Comparison of ENCODE assay signal across 8 cellular contexts in genomic region chr14:45251912-45252311, GRCh38. TPM values are rescaled to one million over a fixed set of nuclear protein-coding genes. Genes with fewer than 3 reads are reported as not detected.
DNase-seq lines count a peak whose midpoint lies in the region; TF ChIP-seq lines count a peak whose summit lies in the region.

No MANE protein-coding gene starts in this region.

- H3K4me3 ChIP-seq in HAP-1 (peak overlapping the region; percentile 68), Loucy (ENCODE audit: low read length, poor library complexity, severe bottlenecking) (peak overlapping the region; percentile 82), iPS-11a (ENCODE audit: low read depth, low read length) (peak overlapping the region; percentile 98), stomach (peak overlapping the region; percentile 64 to 74 (median 70))

- H3K9me2 ChIP-seq in Loucy (replicated peaks; ENCODE audit: low read depth, low read length) = no peaks in the 10 kb centered on the region

- POLR2A ChIA-PET in activated CD4-positive, alpha-beta memory T cell treated with anti-CD3 and anti-CD28 coated beads for 36 hours (lab: Charles Lee) = interaction anchor here (1.5 to 2.3 kb wide), 2 partner anchors 116 to 290 kb away, joined by 8 to 12 read pairs; partner anchors contain the start of genes FANCM, KLHL28 and TOGARAM1

- peak overlapping the region in 4 of 5 donors; percentile 90 to 94 (median 92) for H3K27ac ChIP-seq in stomach

- no peak for TF ChIP-seq CTCF in Loucy (conservative IDR thresholded peaks at IDR 0.05; ENCODE audit: low read length)
- TF ChIP-seq CTCF in stomach (IDR thresholded peaks at IDR 0.05) = no peak

- CTCF ChIA-PET in activated naive CD4-positive, alpha-beta T cell treated with anti-CD3 and anti-CD28 coated beads, Interleukin-2, amount 10 ng/mL, durations not matched to agents 7 days and 5 days (lab: Charles Lee) = interaction anchor here (0.7 to 2.2 kb wide), 2 partner anchors 24 to 116 kb away, joined by 4 to 7 read pairs; partner anchors contain the start of gene FANCM
- CTCF ChIA-PET in activated CD4-positive, alpha-beta memory T cell treated with anti-CD3 and anti-CD28 coated beads for 36 hours (lab: Charles Lee) = interaction anchor here (0.6 to 1.1 kb wide), 2 partner anchors 116 to 308 kb away, joined by 3 to 4 read pairs; partner anchors contain the start of gene FANCM

- peaks cover 33% of the 10 kb centered on the region for H4K20me1 ChIP-seq in Loucy (ENCODE audit: insufficient read depth, low read length, poor library complexity, severe bottlenecking)

- intact Hi-C loops in activated CD4-positive, alpha-beta memory T cell treated with anti-CD3 and anti-CD28 coated beads for 36 hours (cut with micrococcal nuclease) = loop anchor here (5.0 kb wide), 2 partner anchors 50 to 340 kb away; no protein-coding TSS in a partner anchor
- intact Hi-C loops in stomach (cut with DNase I; ENCODE audit: low total_unique reads) = no loop called here

- H3K27ac Mint-ChIP-seq in activated naive CD4-positive, alpha-beta T cell treated with anti-CD3 and anti-CD28 coated beads, Interleukin-2, amount 10 ng/mL, durations not matched to agents 7 days and 5 days = peak overlapping the region; percentile 99
- peak overlapping the region; percentile 55 for H3K27ac Mint-ChIP-seq in activated CD4-positive, alpha-beta memory T cell treated with anti-CD3 and anti-CD28 coated beads for 36 hours

- in situ Hi-C loops in HAP-1 (cut with MboI; ENCODE audit: low sequenced_read_pairs) = no loop called here

- TF ChIP-seq POLR2A in stomach (IDR thresholded peaks at IDR 0.05) = no peak

- peaks cover 22% of the 10 kb centered on the region for H3K27me3 Mint-ChIP-seq in activated naive CD4-positive, alpha-beta T cell treated with anti-CD3 and anti-CD28 coated beads, Interleukin-2, amount 10 ng/mL, durations not matched to agents 7 days and 5 days
- no peaks in the 10 kb centered on the region for H3K27me3 Mint-ChIP-seq in activated CD4-positive, alpha-beta memory T cell treated with anti-CD3 and anti-CD28 coated beads for 36 hours

- H2AFZ ChIP-seq in Loucy (ENCODE audit: low read length) = no peak overlapping the region

- H3K9me3 Mint-ChIP-seq in activated naive CD4-positive, alpha-beta T cell treated with anti-CD3 and anti-CD28 coated beads, Interleukin-2, amount 10 ng/mL, durations not matched to agents 7 days and 5 days = no peaks in the 10 kb centered on the region
- H3K9me3 Mint-ChIP-seq in activated CD4-positive, alpha-beta memory T cell treated with anti-CD3 and anti-CD28 coated beads for 36 hours = peaks cover 2% of the 10 kb centered on the region

- peak overlapping the region; percentile 98 for H3K9ac ChIP-seq in Loucy (ENCODE audit: low read depth, low read length, poor library complexity, severe bottlenecking)

- H3K9me3 ChIP-seq in HAP-1 (peaks cover 5% of the 10 kb centered on the region), Loucy (ENCODE audit: insufficient read depth, low read depth, low read length) (no peaks in the 10 kb centered on the region), stomach (no peaks in the 10 kb centered on the region)

- DNase-seq in activated naive CD4-positive, alpha-beta T cell treated with anti-CD3 and anti-CD28 coated beads, Interleukin-2, amount 10 ng/mL, durations not matched to agents 7 days and 5 days = no peak
- DNase-seq in activated naive CD4-positive, alpha-beta T cell treated with Interleukin-2 at 50 U/mL for 16 hours = no peak
- DNase-seq in HAP-1 (ENCODE audit: low spot score in 2 of 2) = peak in 1 of 2 experiments; percentile 36
- DNase-seq in activated CD4-positive, alpha-beta memory T cell treated with anti-CD3 and anti-CD28 coated beads for 36 hours = no peak
- DNase-seq in stomach = no peak
- DNase-seq in amygdala (lab: John Stamatoyannopoulos, UW) = no peak

- 11 to 15% (median 12%) methylated on average over 5 of the region's 5 CpGs for WGBS in stomach, 5 donors

- H3K79me2 ChIP-seq in Loucy (ENCODE audit: insufficient read depth, low read length) = peaks cover 60% of the 10 kb centered on the region

- H3F3A ChIP-seq in Loucy (ENCODE audit: low read depth) = no peaks in the 10 kb centered on the region

- H3K27me3 ChIP-seq in HAP-1 (ENCODE audit: low read depth) (no peaks in the 10 kb centered on the region), Loucy (ENCODE audit: insufficient read depth, low read length, poor library complexity, severe bottlenecking) (no peaks in the 10 kb centered on the region), stomach (no peaks in the 10 kb centered on the region)

- H3K4me1 ChIP-seq in HAP-1 = peaks cover 10% of the 10 kb centered on the region
- H3K4me1 ChIP-seq in Loucy (ENCODE audit: insufficient read depth, low read length, poor library complexity, severe bottlenecking) = peaks cover 30% of the 10 kb centered on the region
- H3K4me1 ChIP-seq in stomach = peaks cover 8 to 46% (median 34%) of the 10 kb centered on the region in 4 donors

- peak overlapping the region; percentile 90 for H3K4me2 ChIP-seq in Loucy (ENCODE audit: low read depth, low read length, poor library complexity, severe bottlenecking)

- no peak for TF ChIP-seq EP300 in stomach (IDR thresholded peaks at IDR 0.05)

- peaks cover 25% of the 10 kb centered on the region for H3K36me3 Mint-ChIP-seq in activated naive CD4-positive, alpha-beta T cell treated with anti-CD3 and anti-CD28 coated beads, Interleukin-2, amount 10 ng/mL, durations not matched to agents 7 days and 5 days
- peaks cover 8% of the 10 kb centered on the region for H3K36me3 Mint-ChIP-seq in activated CD4-positive, alpha-beta memory T cell treated with anti-CD3 and anti-CD28 coated beads for 36 hours

- H3K36me3 ChIP-seq in HAP-1 (replicated peaks) (no peaks in the 10 kb centered on the region), Loucy (ENCODE audit: insufficient read depth, low read length) (no peaks in the 10 kb centered on the region), stomach (no peaks in the 10 kb centered on the region)

- H3K4me1 Mint-ChIP-seq in activated naive CD4-positive, alpha-beta T cell treated with anti-CD3 and anti-CD28 coated beads, Interleukin-2, amount 10 ng/mL, durations not matched to agents 7 days and 5 days = peaks cover 32% of the 10 kb centered on the region
- peaks cover 17% of the 10 kb centered on the region for H3K4me1 Mint-ChIP-seq in activated CD4-positive, alpha-beta memory T cell treated with anti-CD3 and anti-CD28 coated beads for 36 hours (ENCODE audit: low read depth)

- H3K4me3 Mint-ChIP-seq in activated naive CD4-positive, alpha-beta T cell treated with anti-CD3 and anti-CD28 coated beads, Interleukin-2, amount 10 ng/mL, durations not matched to agents 7 days and 5 days = peak overlapping the region; percentile 90
- peak overlapping the region; percentile 86 for H3K4me3 Mint-ChIP-seq in activated CD4-positive, alpha-beta memory T cell treated with anti-CD3 and anti-CD28 coated beads for 36 hours

RNA-seq across cellular contexts. Expression of gene MIS18BP1, which starts 1.1 kb away (rescaled TPM):
- total RNA-seq in activated CD4-positive, alpha-beta memory T cell treated with anti-CD3 and anti-CD28 coated beads for 36 hours = 10 to 100 TPM; 53.7 to 58.5 TPM
- 10 to 100 TPM; 10.7 to 67.7 (median 44.2) TPM for total RNA-seq in stomach
- polyA plus RNA-seq in stomach = 1 to 10 TPM; 4.4 to 6.1 (median 5.0) TPM
